9 cellular contexts compared by ENCODE assay signal in genomic region chr13:77429320-77430142, GRCh38.
DNase-seq lines count a peak whose midpoint lies in the region; ATAC-seq and TF ChIP-seq lines count a peak whose summit lies in the region.
"Had no signal": no experiment of that assay in that cellular context is flagged by ENCODE, and none has a peak within 500 bp of the region (broad histone marks: within the 10 kb centered on the region; RNA-seq: fewer than 3 reads in every experiment).

No MANE protein-coding gene starts in this region.

- H3K9me3 Mint-ChIP-seq in mesothelial cell of epicardium = peaks cover 3% of the 10 kb centered on the region

- no peak overlapping the region for H3K4me3 Mint-ChIP-seq in mesothelial cell of epicardium
- H3K4me3 Mint-ChIP-seq: nephron had no signal

- DNase-seq in activated CD4-positive, alpha-beta T cell treated with anti-CD3 and anti-CD28 coated beads for 48 hours = peak; percentile 69
- DNase-seq in activated CD4-positive, alpha-beta T cell treated with anti-CD3 and anti-CD28 coated beads for 4 hours = no peak
- DNase-seq in stimulated activated CD4-positive, alpha-beta T cell treated with anti-CD3 and anti-CD28 coated beads, Interleukin-4, amount 100 ng/mL, for 4 hours = peak; percentile 7 to 17
- DNase-seq in OCI-M1 (lab: John Stamatoyannopoulos, UW) (no peak), NCI-H2227 (lab: John Stamatoyannopoulos, UW; ENCODE audit: unreplicated experiment) (no peak), mesothelial cell of epicardium (ENCODE audit: low spot score in 2 of 2, unreplicated experiment in 2 of 2) (no peak)

- H3K36me3 ChIP-seq in SU-DHL-6 (ENCODE audit: low read length) = no peaks in the 10 kb centered on the region

- H4K20me1 ChIP-seq in SU-DHL-6 (ENCODE audit: low read depth, low read length) = no peaks in the 10 kb centered on the region

- peak overlapping the region; percentile 12 for H3K4me3 ChIP-seq in SU-DHL-6 (ENCODE audit: insufficient read depth, low read length, poor library complexity, severe bottlenecking)

- no peaks in the 10 kb centered on the region for H3K9me2 ChIP-seq in SU-DHL-6 (replicated peaks; ENCODE audit: insufficient read depth, low read length)

- no peaks in the 10 kb centered on the region for H3K4me1 Mint-ChIP-seq in mesothelial cell of epicardium
- H3K4me1 Mint-ChIP-seq: nephron had no signal

- H3F3A ChIP-seq in SU-DHL-6 (ENCODE audit: insufficient read depth) = 0 out of 2 replicates have a peak, but pooled peaks cover 6% of the 10 kb centered on the region

- no peaks in the 10 kb centered on the region for H3K27me3 Mint-ChIP-seq in mesothelial cell of epicardium (ENCODE audit: low read depth)

- no peaks in the 10 kb centered on the region for H3K9me3 ChIP-seq in SU-DHL-6 (ENCODE audit: insufficient read depth, low read length)

- TF ChIP-seq CTCF in SU-DHL-6 (IDR thresholded peaks at IDR 0.05; ENCODE audit: insufficient read depth, low read length, poor library complexity, severe bottlenecking) (no peak), mesothelial cell of epicardium (IDR thresholded peaks at IDR 0.05; ENCODE audit: unreplicated experiment) (no peak)

- no peak overlapping the region for H3K9ac ChIP-seq in SU-DHL-6 (ENCODE audit: low read length)

- H3K27ac Mint-ChIP-seq in mesothelial cell of epicardium = no peak overlapping the region
- H3K27ac Mint-ChIP-seq: nephron had no signal

- no peaks in the 10 kb centered on the region; the same call in 1 of the 2 replicates for H3K27me3 ChIP-seq in SU-DHL-6 (ENCODE audit: low read length)

- peak; percentile 65 for ATAC-seq in HG02884 (IDR thresholded peaks at IDR 0.05; ENCODE audit: unreplicated experiment)

- H2AFZ ChIP-seq in SU-DHL-6 (ENCODE audit: low read depth, low read length, severe bottlenecking) = peak overlapping the region; percentile 30

- no peaks in the 10 kb centered on the region for H3K79me2 ChIP-seq in SU-DHL-6 (ENCODE audit: insufficient read depth, low read length)

- peak overlapping the region; percentile 64 for H3K27ac ChIP-seq in SU-DHL-6 (ENCODE audit: low read depth, low read length)

- H3K36me3 Mint-ChIP-seq in mesothelial cell of epicardium = no peaks in the 10 kb centered on the region

- H3K4me2 ChIP-seq in SU-DHL-6 (ENCODE audit: low read depth, low read length, poor library complexity, severe bottlenecking) = peak overlapping the region; percentile 42

Comparison
In these comparisons a context has a peak if more than half of its experiments do, and no peak if none do; other contexts are left out.
1. DNase-seq: peak in activated CD4-positive, alpha-beta T cell treated with anti-CD3 and anti-CD28 coated beads for 48 hours (single experiment) and stimulated activated CD4-positive, alpha-beta T cell treated with anti-CD3 and anti-CD28 coated beads, Interleukin-4, amount 100 ng/mL, for 4 hours (2 of 2); none in activated CD4-positive, alpha-beta T cell treated with anti-CD3 and anti-CD28 coated beads for 4 hours (0 of 2), OCI-M1 (single experiment), NCI-H2227 (single experiment) and mesothelial cell of epicardium (0 of 2).